ENCODE assay signal across 13 cellular contexts in the genomic region with DNA sequence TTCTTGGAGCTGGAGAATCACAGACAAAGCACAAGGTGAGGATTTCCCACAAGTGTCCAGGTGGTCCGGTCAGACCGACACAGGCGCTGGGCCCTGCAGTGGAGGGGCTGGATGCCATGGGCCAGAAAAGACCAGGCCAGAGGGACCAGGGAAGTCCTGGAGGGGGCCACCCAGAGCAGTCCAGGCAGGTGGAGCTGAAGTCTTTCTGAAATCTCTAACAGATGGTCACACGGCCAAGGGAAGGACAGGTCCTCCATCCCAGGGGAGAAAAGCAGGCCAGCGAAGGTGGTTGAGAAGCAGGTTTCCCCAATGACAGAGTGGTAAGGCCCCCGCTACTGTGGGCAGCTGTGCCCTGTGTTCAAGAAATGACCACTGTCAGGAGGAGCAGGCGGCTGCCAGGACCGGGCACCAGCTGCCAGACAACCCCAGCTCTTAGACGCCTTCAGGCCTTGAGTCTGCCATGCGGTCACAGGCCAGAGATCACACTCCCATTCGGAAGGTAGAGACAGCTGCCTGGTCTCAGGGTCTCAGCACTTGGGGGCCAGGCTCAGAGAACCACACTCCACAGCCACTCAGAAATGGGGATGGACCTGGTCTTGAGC. TPM values are rescaled to one million over a fixed set of nuclear protein-coding genes. Genes with fewer than 3 reads are reported as not detected.
DNase-seq lines count a peak whose midpoint lies in the region; ATAC-seq, FAIRE-seq and TF ChIP-seq lines count a peak whose summit lies in the region.
"Had no signal": no experiment of that assay in that cellular context is flagged by ENCODE, and none has a peak within 500 bp of the region (broad histone marks: within the 10 kb centered on the region; RNA-seq: fewer than 3 reads in every experiment).

No MANE protein-coding gene starts in this region.

- peaks cover 10% of the 10 kb centered on the region for H3K4me1 ChIP-seq in fibroblast of lung (ENCODE audit: control insufficient read depth, extremely low read depth, insufficient read depth, low read length)
- peaks cover 18% of the 10 kb centered on the region for H3K4me1 ChIP-seq in lower lobe of right lung
- H3K4me1 ChIP-seq in stomach: peaks cover 26 to 52% (median 41%) of the 10 kb centered on the region in 4 donors

- H3K4me3 ChIP-seq in fibroblast of lung (replicated peaks in 1 of 4; ENCODE audit: control extremely low read depth in 1 of 4, insufficient read depth in 1 of 4, low read depth in 3 of 4, low read length in 4 of 4) (no peak overlapping the region), lower lobe of right lung (no peak overlapping the region), stomach (no peak overlapping the region), brain microvascular endothelial cell (ENCODE audit: low read depth, low read length) (no peak overlapping the region)
- H3K4me3 ChIP-seq: SJSA1 had no signal

- WGBS in stomach, 5 donors: 80 to 87% (median 83%) methylated on average over 9 to 11 of the region's 11 CpGs

- no peak for TF ChIP-seq EP300 in stomach (IDR thresholded peaks at IDR 0.05)

- no peak for TF ChIP-seq CTCF in fibroblast of lung (conservative IDR thresholded peaks at IDR 0.05 in 1 of 2, IDR thresholded peaks at IDR 0.05 in 1 of 2; ENCODE audit: low read depth in 1 of 2, low read length in 2 of 2)
- TF ChIP-seq CTCF in lower lobe of right lung (IDR thresholded peaks at IDR 0.05): no peak
- TF ChIP-seq CTCF in stomach (IDR thresholded peaks at IDR 0.05): no peak
- no peak for TF ChIP-seq CTCF in brain microvascular endothelial cell (IDR thresholded peaks at IDR 0.05; ENCODE audit: low read depth, low read length, missing control alignments)

- in situ Hi-C loops in brain microvascular endothelial cell (cut with HindIII; ENCODE audit: low pct_ligation_motif_present, low sequenced_read_pairs): loop anchor here (25.0 kb wide), 1 partner anchor 213 kb away; no protein-coding TSS in a partner anchor

- no peak for TF ChIP-seq POLR2A in stomach (IDR thresholded peaks at IDR 0.05)

- no peaks in the 10 kb centered on the region for H4K20me1 ChIP-seq in fibroblast of lung (ENCODE audit: control insufficient read depth, extremely low read depth, insufficient read depth, low read length)

- intact Hi-C loops in lower lobe of right lung (cut with DNase I): no loop called here
- intact Hi-C loops in stomach (cut with DNase I; ENCODE audit: low total_unique reads): no loop called here

- H3K4me2 ChIP-seq in fibroblast of lung (ENCODE audit: extremely low read depth, insufficient read depth, low read length): no peak overlapping the region

- H3K27ac ChIP-seq in fibroblast of lung (ENCODE audit: insufficient read depth, low read length) (peak overlapping the region; percentile 57), lower lobe of right lung (peak overlapping the region; percentile 48), stomach (peak overlapping the region; percentile 73 to 97 (median 77)), brain microvascular endothelial cell (no peak overlapping the region)
- H3K27ac ChIP-seq: SJSA1 had no signal

- no peak overlapping the region for H3K9ac ChIP-seq in fibroblast of lung (ENCODE audit: insufficient read depth, low read length)

- H3K79me2 ChIP-seq in fibroblast of lung (ENCODE audit: control insufficient read depth, insufficient read depth, low read length): no peaks in the 10 kb centered on the region

- no peaks in the 10 kb centered on the region for H3K27me3 ChIP-seq in fibroblast of lung (ENCODE audit: control insufficient read depth, insufficient read depth, low read length)
- H3K27me3 ChIP-seq in lower lobe of right lung (ENCODE audit: low read depth): no peaks in the 10 kb centered on the region
- no peaks in the 10 kb centered on the region for H3K27me3 ChIP-seq in stomach
- no peaks in the 10 kb centered on the region for H3K27me3 ChIP-seq in brain microvascular endothelial cell (replicated peaks)
- H3K27me3 ChIP-seq: SJSA1 had no signal

- no peak overlapping the region for H2AFZ ChIP-seq in fibroblast of lung (ENCODE audit: low read length)

- peaks cover 5% of the 10 kb centered on the region for H3K36me3 ChIP-seq in fibroblast of lung (ENCODE audit: control insufficient read depth, insufficient read depth, low read length)
- H3K36me3 ChIP-seq in lower lobe of right lung: peaks cover 65% of the 10 kb centered on the region
- H3K36me3 ChIP-seq in stomach: peaks cover 28 to 65% (median 58%) of the 10 kb centered on the region in 4 donors
- H3K36me3 ChIP-seq in brain microvascular endothelial cell (replicated peaks): no peaks in the 10 kb centered on the region

- H3K9me3 ChIP-seq in fibroblast of lung (ENCODE audit: control insufficient read depth, insufficient read depth, low read depth, low read length): no peaks in the 10 kb centered on the region
- no peaks in the 10 kb centered on the region for H3K9me3 ChIP-seq in lower lobe of right lung
- H3K9me3 ChIP-seq in stomach: no peaks in the 10 kb centered on the region
- H3K9me3 ChIP-seq: SJSA1 had no signal

- DNase-seq in HTR-8/SVneo (ENCODE audit: insufficient read length, low spot score) (no peak), fibroblast of lung (ENCODE audit: low read depth in 2 of 2) (no peak), lower lobe of right lung (peak; percentile 37), stomach (no peak), pons (ENCODE audit: low spot score) (no peak), brain microvascular endothelial cell (no peak), COLO829 (ENCODE audit: low spot score) (no peak)
- DNase-seq: activated CD8-positive, alpha-beta T cell treated with anti-CD3 and anti-CD28 coated beads, Interleukin-2, amount 10 ng/mL, durations not matched to agents 7 days and 5 days; activated gamma-delta T cell; MV-4-11; stimulated activated CD4-positive, alpha-beta T cell treated with anti-CD3 and anti-CD28 coated beads, Interleukin-2, amount 100 ng/mL, for 48 hours had no signal

- peak; percentile 57 for FAIRE-seq in HTR-8/SVneo (lab: Jason Lieb, UNC)

- ATAC-seq in lower lobe of right lung (no peak), HG02885 (IDR thresholded peaks at IDR 0.05; ENCODE audit: poor library complexity, unreplicated experiment) (no peak)
- ATAC-seq: activated CD8-positive, alpha-beta T cell treated with anti-CD3 and anti-CD28 coated beads, Interleukin-2, amount 10 ng/mL, durations not matched to agents 7 days and 5 days had no signal

RNA-seq across cellular contexts. Expression of gene HS1BP3, which starts 25.9 kb away (rescaled TPM):
- total RNA-seq in fibroblast of lung: 32.4 and 38.1 TPM in 2 replicates
- polyA plus RNA-seq in fibroblast of lung: 17.8 and 21.6 TPM in 2 replicates
- 23.7 and 27.9 TPM in 2 replicates for polyA plus RNA-seq in fibroblast of lung (2012)
- polyA minus RNA-seq in fibroblast of lung (ENCODE audit: low replicate concordance): 29.4 and 34.9 TPM in 2 replicates
- total RNA-seq in lower lobe of right lung: 39.9 TPM
- total RNA-seq in stomach: 100 to 1,000 TPM in 1 of 5 donors, 10 to 100 TPM in 4; 13.8 to 105 (median 22.5) TPM
- polyA plus RNA-seq in stomach: 10 to 100 TPM; 20.6 to 25.2 (median 24.1) TPM

RNA-seq across cellular contexts. Expression of gene GDF7, which starts 42.0 kb away (rescaled TPM):
- total RNA-seq in fibroblast of lung: under 0.01 and 0.33 TPM in 2 replicates
- polyA plus RNA-seq in fibroblast of lung: 0.02 TPM in 1 of 2 replicates, not detected in the other
- 0.02 and 0.05 TPM in 2 replicates for polyA plus RNA-seq in fibroblast of lung (2012)
- polyA minus RNA-seq in fibroblast of lung (ENCODE audit: low replicate concordance): 0.04 TPM in 2 replicates
- 0.62 TPM for total RNA-seq in lower lobe of right lung
- total RNA-seq in stomach: 1 to 10 TPM in 1 of 5 donors, under 1 TPM in 2, not detected in 2; 0.37 to 1.3 (median 0.45) TPM
- polyA plus RNA-seq in stomach: under 1 TPM in 2 of 3 donors, not detected in 1; 0.10 to 0.12 TPM
- total RNA-seq: activated CD8-positive, alpha-beta T cell treated with anti-CD3 and anti-CD28 coated beads, Interleukin-2, amount 10 ng/mL, durations not matched to agents 7 days and 5 days had no signal
